8 cellular contexts compared by ENCODE assay signal in genomic region chr4:101693842-101694398, GRCh38.
DNase-seq lines count a peak whose midpoint lies in the region; ATAC-seq and TF ChIP-seq lines count a peak whose summit lies in the region.

No MANE protein-coding gene starts in this region.

- no peak for TF ChIP-seq CTCF in GM23338 (conservative IDR thresholded peaks at IDR 0.05; ENCODE audit: low read depth in 2 of 2)
- no peak for TF ChIP-seq CTCF in activated B cell treated with CpG ODN at 0.5 μM for 24 hours (IDR thresholded peaks at IDR 0.05)
- TF ChIP-seq CTCF in esophagus muscularis mucosa (IDR thresholded peaks at IDR 0.05) = no peak
- no peak for TF ChIP-seq CTCF in upper lobe of left lung (IDR thresholded peaks at IDR 0.05)

- 52% methylated on average over 6 of the region's 6 CpGs for WGBS in esophagus muscularis mucosa
- WGBS in upper lobe of left lung, 2 donors = 51 to 66% methylated on average over 6 of the region's 6 CpGs

- intact Hi-C loops in activated B cell treated with CpG ODN at 0.5 μM for 24 hours (cut with micrococcal nuclease) = no loop called here
- intact Hi-C loops in activated naive CD4-positive, alpha-beta T cell treated with anti-CD3 and anti-CD28 coated beads for 36 hours (cut with micrococcal nuclease) = no loop called here
- intact Hi-C loops in esophagus muscularis mucosa (cut with DNase I) = no loop called here
- intact Hi-C loops in activated T-helper 2 cell treated with anti-CD3 and anti-CD28 coated beads, Interferon-gamma antibody, Interleukin-2, Interleukin-4, amounts not matched to agents 10 μg/mL and 5 μg/mL and 100 μg/mL, durations not matched to agents 14 hours and 24 hours and 36 hours (cut with micrococcal nuclease) = no loop called here

- H3K27ac Mint-ChIP-seq in GM23338 (peak overlapping the region; percentile 58; the same call in 1 of the 2 replicates), activated B cell treated with CpG ODN at 0.5 μM for 24 hours (peak overlapping the region; percentile 51)
- H3K27ac Mint-ChIP-seq in activated naive CD4-positive, alpha-beta T cell treated with anti-CD3 and anti-CD28 coated beads for 36 hours = no peak overlapping the region
- H3K27ac Mint-ChIP-seq in activated T-helper 2 cell treated with anti-CD3 and anti-CD28 coated beads, Interferon-gamma antibody, Interleukin-2, Interleukin-4, amounts not matched to agents 10 μg/mL and 5 μg/mL and 100 μg/mL, durations not matched to agents 14 hours and 24 hours and 36 hours = no peak overlapping the region

- ATAC-seq in GM18499 (IDR thresholded peaks at IDR 0.05; ENCODE audit: insufficient read depth, unreplicated experiment) = peak; percentile 69
- no peak for ATAC-seq in GM23338
- peak; percentile 72 for ATAC-seq in activated B cell treated with CpG ODN at 0.5 μM for 24 hours (ENCODE audit: low read depth)
- ATAC-seq in upper lobe of left lung (ENCODE audit: low FRiP score in 2 of 2) = no peak

- no peak overlapping the region for H3K27ac ChIP-seq in GM23338 (ENCODE audit: low read depth)
- H3K27ac ChIP-seq in esophagus muscularis mucosa (replicated peaks in 1 of 4) = no peak overlapping the region
- no peak overlapping the region for H3K27ac ChIP-seq in upper lobe of left lung

- H3K36me3 ChIP-seq in GM23338 (ENCODE audit: insufficient read depth) = no peaks in the 10 kb centered on the region
- no peaks in the 10 kb centered on the region for H3K36me3 ChIP-seq in esophagus muscularis mucosa
- H3K36me3 ChIP-seq in upper lobe of left lung = no peaks in the 10 kb centered on the region

- peak overlapping the region; percentile 75; the same call in 1 of the 2 replicates for H2AFZ ChIP-seq in GM23338

- H3K4me3 Mint-ChIP-seq in GM23338 = no peak overlapping the region
- H3K4me3 Mint-ChIP-seq in activated B cell treated with CpG ODN at 0.5 μM for 24 hours = peak overlapping the region; percentile 56
- H3K4me3 Mint-ChIP-seq in activated naive CD4-positive, alpha-beta T cell treated with anti-CD3 and anti-CD28 coated beads for 36 hours = no peak overlapping the region
- no peak overlapping the region for H3K4me3 Mint-ChIP-seq in activated T-helper 2 cell treated with anti-CD3 and anti-CD28 coated beads, Interferon-gamma antibody, Interleukin-2, Interleukin-4, amounts not matched to agents 10 μg/mL and 5 μg/mL and 100 μg/mL, durations not matched to agents 14 hours and 24 hours and 36 hours (ENCODE audit: low read depth)

- DNase-seq in GM23338 (ENCODE audit: low spot score) (no peak), MV-4-11 (lab: John Stamatoyannopoulos, UW) (peak; percentile 27), activated B cell treated with CpG ODN at 0.5 μM for 24 hours (no peak), esophagus muscularis mucosa (ENCODE audit: extremely low spot score) (no peak), upper lobe of left lung (no peak)
- DNase-seq in activated naive CD4-positive, alpha-beta T cell treated with anti-CD3 and anti-CD28 coated beads for 36 hours = no peak
- no peak for DNase-seq in activated T-helper 2 cell treated with anti-CD3 and anti-CD28 coated beads, Interferon-gamma antibody, Interleukin-2, Interleukin-4, amounts not matched to agents 10 μg/mL and 5 μg/mL and 100 μg/mL, durations not matched to agents 14 hours and 24 hours and 36 hours (ENCODE audit: low spot score)

- H3K4me1 Mint-ChIP-seq in GM23338 = peaks cover 8% of the 10 kb centered on the region
- H3K4me1 Mint-ChIP-seq in activated B cell treated with CpG ODN at 0.5 μM for 24 hours = peaks cover 83% of the 10 kb centered on the region
- no peaks in the 10 kb centered on the region for H3K4me1 Mint-ChIP-seq in activated naive CD4-positive, alpha-beta T cell treated with anti-CD3 and anti-CD28 coated beads for 36 hours (ENCODE audit: low read depth)
- H3K4me1 Mint-ChIP-seq in activated T-helper 2 cell treated with anti-CD3 and anti-CD28 coated beads, Interferon-gamma antibody, Interleukin-2, Interleukin-4, amounts not matched to agents 10 μg/mL and 5 μg/mL and 100 μg/mL, durations not matched to agents 14 hours and 24 hours and 36 hours (ENCODE audit: low read depth) = no peaks in the 10 kb centered on the region

- H3K9me3 ChIP-seq in esophagus muscularis mucosa (no peaks in the 10 kb centered on the region), upper lobe of left lung (no peaks in the 10 kb centered on the region)

- H3F3A ChIP-seq in GM23338 (replicated peaks; ENCODE audit: low read depth) = no peaks in the 10 kb centered on the region

- H3K4me3 ChIP-seq in GM23338 (no peak overlapping the region), esophagus muscularis mucosa (no peak overlapping the region), upper lobe of left lung (no peak overlapping the region)

- H3K27me3 Mint-ChIP-seq in GM23338 (ENCODE audit: insufficient read depth, low read depth, poor library complexity) = peaks cover 4% of the 10 kb centered on the region
- no peaks in the 10 kb centered on the region for H3K27me3 Mint-ChIP-seq in activated B cell treated with CpG ODN at 0.5 μM for 24 hours
- peaks cover 18% of the 10 kb centered on the region for H3K27me3 Mint-ChIP-seq in activated naive CD4-positive, alpha-beta T cell treated with anti-CD3 and anti-CD28 coated beads for 36 hours (ENCODE audit: low read depth)
- peaks cover 8% of the 10 kb centered on the region for H3K27me3 Mint-ChIP-seq in activated T-helper 2 cell treated with anti-CD3 and anti-CD28 coated beads, Interferon-gamma antibody, Interleukin-2, Interleukin-4, amounts not matched to agents 10 μg/mL and 5 μg/mL and 100 μg/mL, durations not matched to agents 14 hours and 24 hours and 36 hours (ENCODE audit: low read depth)

- TF ChIP-seq EP300 in esophagus muscularis mucosa (IDR thresholded peaks at IDR 0.05) (no peak), upper lobe of left lung (IDR thresholded peaks at IDR 0.05) (no peak)

- TF ChIP-seq POLR2A in esophagus muscularis mucosa (IDR thresholded peaks at IDR 0.05; ENCODE audit: low read depth) (no peak), upper lobe of left lung (IDR thresholded peaks at IDR 0.05) (no peak)

- H3K36me3 Mint-ChIP-seq in GM23338 (ENCODE audit: low read depth) = no peaks in the 10 kb centered on the region
- no peaks in the 10 kb centered on the region for H3K36me3 Mint-ChIP-seq in activated B cell treated with CpG ODN at 0.5 μM for 24 hours (ENCODE audit: low read depth)
- no peaks in the 10 kb centered on the region for H3K36me3 Mint-ChIP-seq in activated naive CD4-positive, alpha-beta T cell treated with anti-CD3 and anti-CD28 coated beads for 36 hours (ENCODE audit: low read depth)
- H3K36me3 Mint-ChIP-seq in activated T-helper 2 cell treated with anti-CD3 and anti-CD28 coated beads, Interferon-gamma antibody, Interleukin-2, Interleukin-4, amounts not matched to agents 10 μg/mL and 5 μg/mL and 100 μg/mL, durations not matched to agents 14 hours and 24 hours and 36 hours (ENCODE audit: low read depth) = no peaks in the 10 kb centered on the region

- CTCF ChIA-PET in activated B cell treated with CpG ODN at 0.5 μM for 24 hours (lab: Charles Lee) = no interaction called here
- CTCF ChIA-PET in activated naive CD4-positive, alpha-beta T cell treated with anti-CD3 and anti-CD28 coated beads for 36 hours (lab: Charles Lee) = no interaction called here

- no peaks in the 10 kb centered on the region for H3K27me3 ChIP-seq in GM23338 (ENCODE audit: insufficient read depth)
- H3K27me3 ChIP-seq in esophagus muscularis mucosa = no peaks in the 10 kb centered on the region
- H3K27me3 ChIP-seq in upper lobe of left lung = no peaks in the 10 kb centered on the region

- POLR2A ChIA-PET in activated B cell treated with CpG ODN at 0.5 μM for 24 hours (lab: Charles Lee) = interaction anchor here (1.2 kb wide), 1 partner anchor 346 kb away, joined by 4 read pairs; the partner anchor contains the start of gene PPP3CA

- H3K4me1 ChIP-seq in GM23338 (ENCODE audit: insufficient read depth) (no peaks in the 10 kb centered on the region), esophagus muscularis mucosa (no peaks in the 10 kb centered on the region), upper lobe of left lung (no peaks in the 10 kb centered on the region)

- H3K79me2 ChIP-seq in GM23338 (replicated peaks; ENCODE audit: insufficient read depth) = no peaks in the 10 kb centered on the region

- no peaks in the 10 kb centered on the region for H3K9me2 ChIP-seq in GM23338 (ENCODE audit: insufficient read depth)

- H3K9me3 Mint-ChIP-seq in GM23338 (no peaks in the 10 kb centered on the region), activated B cell treated with CpG ODN at 0.5 μM for 24 hours (no peaks in the 10 kb centered on the region)
- H3K9me3 Mint-ChIP-seq in activated naive CD4-positive, alpha-beta T cell treated with anti-CD3 and anti-CD28 coated beads for 36 hours = no peaks in the 10 kb centered on the region
- H3K9me3 Mint-ChIP-seq in activated T-helper 2 cell treated with anti-CD3 and anti-CD28 coated beads, Interferon-gamma antibody, Interleukin-2, Interleukin-4, amounts not matched to agents 10 μg/mL and 5 μg/mL and 100 μg/mL, durations not matched to agents 14 hours and 24 hours and 36 hours = no peaks in the 10 kb centered on the region

- no peaks in the 10 kb centered on the region for H4K20me1 ChIP-seq in GM23338 (replicated peaks; ENCODE audit: insufficient read depth)

- no peak overlapping the region for H3K4me2 ChIP-seq in GM23338

TF ChIP-seq in GM23338, 12 proteins besides CTCF, POLR2A, EP300 and RAD21 (continues in another document):
- no peak for TF ChIP-seq NANOG (IDR thresholded peaks at IDR 0.05; ENCODE audit: borderline replicate concordance)
- no peak for TF ChIP-seq EZH2 (IDR thresholded peaks at IDR 0.05; ENCODE audit: low read depth, unreplicated experiment)

Comparison
In these comparisons a context has a peak if more than half of its experiments do, and no peak if none do; other contexts are left out.
1. ATAC-seq: peak in GM18499 (single experiment) and activated B cell treated with CpG ODN at 0.5 μM for 24 hours (single experiment); none in GM23338 (single experiment) and upper lobe of left lung (0 of 2).
2. H3K27ac Mint-ChIP-seq: peak in GM23338 (single experiment) and activated B cell treated with CpG ODN at 0.5 μM for 24 hours (single experiment); none in activated naive CD4-positive, alpha-beta T cell treated with anti-CD3 and anti-CD28 coated beads for 36 hours (single experiment) and activated T-helper 2 cell treated with anti-CD3 and anti-CD28 coated beads, Interferon-gamma antibody, Interleukin-2, Interleukin-4, amounts not matched to agents 10 μg/mL and 5 μg/mL and 100 μg/mL, durations not matched to agents 14 hours and 24 hours and 36 hours (single experiment).